22 cellular contexts compared by ENCODE assay signal in the genomic region with DNA sequence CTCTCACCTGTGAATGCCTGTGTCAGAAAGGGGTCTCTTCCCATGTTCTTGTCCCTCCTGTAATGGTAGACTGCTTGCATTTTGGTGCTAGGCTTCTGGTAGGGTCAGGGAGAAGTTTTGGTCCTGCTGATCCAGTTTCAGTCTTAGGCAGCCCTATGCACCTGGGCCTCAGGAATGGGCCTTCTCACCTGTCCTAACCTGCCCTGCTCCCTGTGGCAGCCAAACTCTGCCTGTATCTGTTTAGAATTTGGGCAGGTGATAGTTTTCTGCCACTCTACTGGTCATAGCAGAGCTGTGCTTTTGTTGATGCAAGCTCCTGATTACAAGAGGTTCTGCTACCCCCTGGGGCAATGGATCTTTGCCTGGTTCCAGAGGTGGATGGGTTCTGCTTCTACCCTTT.
"Had no signal": no experiment of that assay in that cellular context is flagged by ENCODE, and none has a peak within 500 bp of the region (broad histone marks: within the 10 kb centered on the region; RNA-seq: fewer than 3 reads in every experiment).

No MANE protein-coding gene starts in this region.

- ATAC-seq: activated CD8-positive, alpha-beta T cell treated with anti-CD3 and anti-CD28 coated beads, Interleukin-2, amount 10 ng/mL, durations not matched to agents 7 days and 5 days; PC-3; WTC11 had no signal

- FAIRE-seq: RCC 7860 had no signal

- DNase-seq: activated CD4-positive, alpha-beta T cell treated with anti-CD3 and anti-CD28 coated beads for 48 hours; activated CD4-positive, alpha-beta T cell treated with anti-CD3 and anti-CD28 coated beads, Interleukin-2, amount 50 U/mL, for 4 hours; activated CD4-positive, CD25-positive, alpha-beta regulatory T cell treated with anti-CD3 and anti-CD28 coated beads, Interleukin-2, amount 50 U/mL, for 72 hours; activated CD8-positive, alpha-beta memory T cell treated with anti-CD3 and anti-CD28 coated beads, Interleukin-2, amount 50 U/mL, for 48 hours; activated CD8-positive, alpha-beta T cell treated with anti-CD3 and anti-CD28 coated beads, Interleukin-2, amount 10 ng/mL, durations not matched to agents 7 days and 5 days; activated effector memory CD4-positive, alpha-beta T cell treated with anti-CD3 and anti-CD28 coated beads, Interleukin-2, amount 50 U/mL, for 16 hours; activated naive CD4-positive, alpha-beta T cell treated with Interleukin-2 at 50 U/mL for 16 hours; activated naive CD8-positive, alpha-beta T cell treated with anti-CD3 and anti-CD28 coated beads for 36 hours; activated T-cell treated with anti-CD3 and anti-CD28 coated beads, Interleukin-2, amount 50 U/mL, for 24 hours; caudate nucleus; Kasumi-1; KBM-7; NCI-H1105 treated with DMSO at 0.1 percent for 48 hours; NCI-H1436 treated with DMSO at 0.1 percent for 48 hours; NCI-H187; NCI-H2081; NCI-H446; NCI-H524; PC-3; SHP77 treated with DMSO at 0.1 percent for 48 hours had no signal
